Comparison of ENCODE assay signal across 1 cellular context in genomic region chr14:95240859-95241813, GRCh38.
TF ChIP-seq lines count a peak whose summit lies in the region.

No MANE protein-coding gene starts in this region.

TF ChIP-seq in SK-N-SH treated with all-trans-retinoic acid at 6 μM for 48 hours, 23 proteins besides CTCF, POLR2A, EP300 and RAD21 (continued from another document):
- TF ChIP-seq, protein P1, sequence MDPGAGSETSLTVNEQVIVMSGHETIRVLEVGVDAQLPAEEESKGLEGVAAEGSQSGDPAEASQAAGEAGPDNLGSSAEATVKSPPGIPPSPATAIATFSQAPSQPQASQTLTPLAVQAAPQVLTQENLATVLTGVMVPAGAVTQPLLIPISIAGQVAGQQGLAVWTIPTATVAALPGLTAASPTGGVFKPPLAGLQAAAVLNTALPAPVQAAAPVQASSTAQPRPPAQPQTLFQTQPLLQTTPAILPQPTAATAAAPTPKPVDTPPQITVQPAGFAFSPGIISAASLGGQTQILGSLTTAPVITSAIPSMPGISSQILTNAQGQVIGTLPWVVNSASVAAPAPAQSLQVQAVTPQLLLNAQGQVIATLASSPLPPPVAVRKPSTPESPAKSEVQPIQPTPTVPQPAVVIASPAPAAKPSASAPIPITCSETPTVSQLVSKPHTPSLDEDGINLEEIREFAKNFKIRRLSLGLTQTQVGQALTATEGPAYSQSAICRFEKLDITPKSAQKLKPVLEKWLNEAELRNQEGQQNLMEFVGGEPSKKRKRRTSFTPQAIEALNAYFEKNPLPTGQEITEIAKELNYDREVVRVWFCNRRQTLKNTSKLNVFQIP (CRISPR knock-in tag; IDR thresholded peaks at IDR 0.05; ENCODE audit: borderline replicate concordance, low read depth) = no peak
- TF ChIP-seq, protein P2, sequence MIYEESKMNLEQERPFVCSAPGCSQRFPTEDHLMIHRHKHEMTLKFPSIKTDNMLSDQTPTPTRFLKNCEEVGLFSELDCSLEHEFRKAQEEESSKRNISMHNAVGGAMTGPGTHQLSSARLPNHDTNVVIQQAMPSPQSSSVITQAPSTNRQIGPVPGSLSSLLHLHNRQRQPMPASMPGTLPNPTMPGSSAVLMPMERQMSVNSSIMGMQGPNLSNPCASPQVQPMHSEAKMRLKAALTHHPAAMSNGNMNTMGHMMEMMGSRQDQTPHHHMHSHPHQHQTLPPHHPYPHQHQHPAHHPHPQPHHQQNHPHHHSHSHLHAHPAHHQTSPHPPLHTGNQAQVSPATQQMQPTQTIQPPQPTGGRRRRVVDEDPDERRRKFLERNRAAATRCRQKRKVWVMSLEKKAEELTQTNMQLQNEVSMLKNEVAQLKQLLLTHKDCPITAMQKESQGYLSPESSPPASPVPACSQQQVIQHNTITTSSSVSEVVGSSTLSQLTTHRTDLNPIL (CRISPR knock-in tag; IDR thresholded peaks at IDR 0.05; ENCODE audit: low read depth) = no peak
- TF ChIP-seq ZNF70 (CRISPR knock-in tag; IDR thresholded peaks at IDR 0.05) (no peak), ISL1 (CRISPR knock-in tag; IDR thresholded peaks at IDR 0.05) (no peak)
TF ChIP-seq in SK-N-SH treated with all-trans-retinoic acid at 6 μM for 48 hours: peak in this region for 0.
